In the genomic region with DNA sequence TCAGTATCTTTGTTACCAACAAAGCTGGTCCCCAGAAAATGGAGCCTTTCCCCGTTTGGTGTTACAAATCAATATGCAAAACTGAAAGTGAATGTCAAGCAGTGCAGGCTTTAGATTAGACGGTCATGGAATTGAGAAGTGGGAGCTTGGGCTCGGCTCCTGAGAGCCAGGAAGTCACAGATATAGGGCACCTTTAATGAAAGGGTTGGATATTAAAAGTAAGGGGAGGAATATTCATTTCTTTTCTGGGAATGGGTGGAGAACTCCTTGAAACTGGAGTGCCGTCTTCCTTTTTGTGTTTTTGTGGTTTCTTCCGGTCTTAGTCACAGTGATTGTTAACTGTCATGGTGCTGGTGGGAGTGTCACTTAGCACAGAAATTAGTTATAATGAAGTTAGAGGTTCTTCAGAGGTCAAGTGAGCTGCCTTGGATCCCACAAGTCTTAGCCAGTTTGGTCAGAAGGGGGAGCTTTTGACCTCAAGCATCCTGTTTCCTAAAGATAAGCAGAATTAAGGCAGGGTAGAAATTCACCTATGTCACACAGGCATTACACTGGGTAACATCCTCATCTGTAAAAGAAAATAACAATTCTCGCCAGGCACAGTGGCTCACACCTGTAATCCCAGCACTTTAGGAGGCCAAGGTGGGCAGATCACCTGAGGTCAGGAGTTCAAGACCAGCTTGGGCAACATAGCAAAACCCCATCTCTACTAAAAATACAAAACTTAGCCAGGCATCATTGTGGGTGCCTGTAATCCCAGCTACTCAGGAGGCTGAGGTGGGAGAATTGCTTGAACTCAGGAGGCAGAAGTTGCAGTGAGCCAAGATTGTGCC, we compare ENCODE assay signal across 1 cellular context.
TF ChIP-seq lines count a peak whose summit lies in the region.

No MANE protein-coding gene starts in this region.

TF ChIP-seq in GM12878, 131 proteins besides CTCF, POLR2A, EP300 and RAD21 (continued from another document and continues in another):
- TF ChIP-seq, protein P1, sequence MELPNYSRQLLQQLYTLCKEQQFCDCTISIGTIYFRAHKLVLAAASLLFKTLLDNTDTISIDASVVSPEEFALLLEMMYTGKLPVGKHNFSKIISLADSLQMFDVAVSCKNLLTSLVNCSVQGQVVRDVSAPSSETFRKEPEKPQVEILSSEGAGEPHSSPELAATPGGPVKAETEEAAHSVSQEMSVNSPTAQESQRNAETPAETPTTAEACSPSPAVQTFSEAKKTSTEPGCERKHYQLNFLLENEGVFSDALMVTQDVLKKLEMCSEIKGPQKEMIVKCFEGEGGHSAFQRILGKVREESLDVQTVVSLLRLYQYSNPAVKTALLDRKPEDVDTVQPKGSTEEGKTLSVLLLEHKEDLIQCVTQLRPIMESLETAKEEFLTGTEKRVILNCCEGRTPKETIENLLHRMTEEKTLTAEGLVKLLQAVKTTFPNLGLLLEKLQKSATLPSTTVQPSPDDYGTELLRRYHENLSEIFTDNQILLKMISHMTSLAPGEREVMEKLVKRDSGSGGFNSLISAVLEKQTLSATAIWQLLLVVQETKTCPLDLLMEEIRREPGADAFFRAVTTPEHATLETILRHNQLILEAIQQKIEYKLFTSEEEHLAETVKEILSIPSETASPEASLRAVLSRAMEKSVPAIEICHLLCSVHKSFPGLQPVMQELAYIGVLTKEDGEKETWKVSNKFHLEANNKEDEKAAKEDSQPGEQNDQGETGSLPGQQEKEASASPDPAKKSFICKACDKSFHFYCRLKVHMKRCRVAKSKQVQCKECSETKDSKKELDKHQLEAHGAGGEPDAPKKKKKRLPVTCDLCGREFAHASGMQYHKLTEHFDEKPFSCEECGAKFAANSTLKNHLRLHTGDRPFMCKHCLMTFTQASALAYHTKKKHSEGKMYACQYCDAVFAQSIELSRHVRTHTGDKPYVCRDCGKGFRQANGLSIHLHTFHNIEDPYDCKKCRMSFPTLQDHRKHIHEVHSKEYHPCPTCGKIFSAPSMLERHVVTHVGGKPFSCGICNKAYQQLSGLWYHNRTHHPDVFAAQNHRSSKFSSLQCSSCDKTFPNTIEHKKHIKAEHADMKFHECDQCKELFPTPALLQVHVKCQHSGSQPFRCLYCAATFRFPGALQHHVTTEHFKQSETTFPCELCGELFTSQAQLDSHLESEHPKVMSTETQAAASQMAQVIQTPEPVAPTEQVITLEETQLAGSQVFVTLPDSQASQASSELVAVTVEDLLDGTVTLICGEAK (IDR thresholded peaks at IDR 0.05; ENCODE audit: borderline replicate concordance): no peak; the same call in 1 of the 2 replicates
- TF ChIP-seq SMARCA5 (IDR thresholded peaks at IDR 0.05) (peak; percentile 48; the same call in 1 of the 2 replicates), RELB (IDR thresholded peaks at IDR 0.05; ENCODE audit: low read depth) (peak; percentile 87), FOS (IDR thresholded peaks at IDR 0.05; ENCODE audit: borderline replicate concordance, extremely low read depth, insufficient read length) (no peak), LARP7 (IDR thresholded peaks at IDR 0.05) (no peak), RFX5 (IDR thresholded peaks at IDR 0.05; ENCODE audit: low read depth, low read length) (0 out of 2 replicates have a peak, but pooled peaks have one; percentile 6), NR2F1 (conservative IDR thresholded peaks at IDR 0.05) (peak; percentile 97), RBBP5 (conservative IDR thresholded peaks at IDR 0.05) (no peak), BCL11A (IDR thresholded peaks at IDR 0.05; ENCODE audit: low read depth, low read length) (peak; percentile 52; the same call in 1 of the 2 replicates), POLR2AphosphoS2 (IDR thresholded peaks at IDR 0.05; ENCODE audit: low read depth, low read length) (no peak), HCFC1 (IDR thresholded peaks at IDR 0.05; ENCODE audit: low read length) (no peak), JUND (IDR thresholded peaks at IDR 0.05; ENCODE audit: low read depth, low read length) (no peak), IKZF1 (conservative IDR thresholded peaks at IDR 0.05) (peak; percentile 97), NBN (IDR thresholded peaks at IDR 0.05) (peak; percentile 77), TCF3 (IDR thresholded peaks at IDR 0.05; ENCODE audit: borderline replicate concordance, insufficient read depth, low read depth, low read length) (no peak), NRF1 (conservative IDR thresholded peaks at IDR 0.05; ENCODE audit: low read depth, low read length) (no peak), SKIL (IDR thresholded peaks at IDR 0.05; ENCODE audit: low read depth, poor library complexity, severe bottlenecking) (peak; percentile 45), CBX5 (IDR thresholded peaks at IDR 0.05; ENCODE audit: low read depth) (no peak), POU2F2 (IDR thresholded peaks at IDR 0.05; ENCODE audit: borderline replicate concordance, low read depth, low read length) (peak; percentile 96), MTA3 (IDR thresholded peaks at IDR 0.05; ENCODE audit: borderline replicate concordance, low read length) (no peak), BHLHE40 (IDR thresholded peaks at IDR 0.05; ENCODE audit: borderline replicate concordance in 1 of 2, low read depth in 2 of 2, low read length in 1 of 2) (peak in 1 of 2 experiments; percentile 40; a peak in 2 of 4 replicates), CHD2 (IDR thresholded peaks at IDR 0.05; ENCODE audit: borderline replicate concordance, low read depth, low read length) (peak; percentile 25; the same call in 1 of the 2 replicates), ZBTB4 (CRISPR knock-in tag; IDR thresholded peaks at IDR 0.05) (no peak), IRF4 (IDR thresholded peaks at IDR 0.05; ENCODE audit: low read depth, low read length) (no peak), ZBTB11 (CRISPR knock-in tag; IDR thresholded peaks at IDR 0.05) (no peak)
- TF ChIP-seq, protein P2, sequence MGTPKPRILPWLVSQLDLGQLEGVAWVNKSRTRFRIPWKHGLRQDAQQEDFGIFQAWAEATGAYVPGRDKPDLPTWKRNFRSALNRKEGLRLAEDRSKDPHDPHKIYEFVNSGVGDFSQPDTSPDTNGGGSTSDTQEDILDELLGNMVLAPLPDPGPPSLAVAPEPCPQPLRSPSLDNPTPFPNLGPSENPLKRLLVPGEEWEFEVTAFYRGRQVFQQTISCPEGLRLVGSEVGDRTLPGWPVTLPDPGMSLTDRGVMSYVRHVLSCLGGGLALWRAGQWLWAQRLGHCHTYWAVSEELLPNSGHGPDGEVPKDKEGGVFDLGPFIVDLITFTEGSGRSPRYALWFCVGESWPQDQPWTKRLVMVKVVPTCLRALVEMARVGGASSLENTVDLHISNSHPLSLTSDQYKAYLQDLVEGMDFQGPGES (IDR thresholded peaks at IDR 0.05): no peak
- TF ChIP-seq, protein P3, sequence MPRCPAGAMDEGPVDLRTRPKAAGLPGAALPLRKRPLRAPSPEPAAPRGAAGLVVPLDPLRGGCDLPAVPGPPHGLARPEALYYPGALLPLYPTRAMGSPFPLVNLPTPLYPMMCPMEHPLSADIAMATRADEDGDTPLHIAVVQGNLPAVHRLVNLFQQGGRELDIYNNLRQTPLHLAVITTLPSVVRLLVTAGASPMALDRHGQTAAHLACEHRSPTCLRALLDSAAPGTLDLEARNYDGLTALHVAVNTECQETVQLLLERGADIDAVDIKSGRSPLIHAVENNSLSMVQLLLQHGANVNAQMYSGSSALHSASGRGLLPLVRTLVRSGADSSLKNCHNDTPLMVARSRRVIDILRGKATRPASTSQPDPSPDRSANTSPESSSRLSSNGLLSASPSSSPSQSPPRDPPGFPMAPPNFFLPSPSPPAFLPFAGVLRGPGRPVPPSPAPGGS (IDR thresholded peaks at IDR 0.05; ENCODE audit: borderline replicate concordance, insufficient read depth, low read depth, low read length, poor library complexity, severe bottlenecking): no peak
- TF ChIP-seq, protein P4, sequence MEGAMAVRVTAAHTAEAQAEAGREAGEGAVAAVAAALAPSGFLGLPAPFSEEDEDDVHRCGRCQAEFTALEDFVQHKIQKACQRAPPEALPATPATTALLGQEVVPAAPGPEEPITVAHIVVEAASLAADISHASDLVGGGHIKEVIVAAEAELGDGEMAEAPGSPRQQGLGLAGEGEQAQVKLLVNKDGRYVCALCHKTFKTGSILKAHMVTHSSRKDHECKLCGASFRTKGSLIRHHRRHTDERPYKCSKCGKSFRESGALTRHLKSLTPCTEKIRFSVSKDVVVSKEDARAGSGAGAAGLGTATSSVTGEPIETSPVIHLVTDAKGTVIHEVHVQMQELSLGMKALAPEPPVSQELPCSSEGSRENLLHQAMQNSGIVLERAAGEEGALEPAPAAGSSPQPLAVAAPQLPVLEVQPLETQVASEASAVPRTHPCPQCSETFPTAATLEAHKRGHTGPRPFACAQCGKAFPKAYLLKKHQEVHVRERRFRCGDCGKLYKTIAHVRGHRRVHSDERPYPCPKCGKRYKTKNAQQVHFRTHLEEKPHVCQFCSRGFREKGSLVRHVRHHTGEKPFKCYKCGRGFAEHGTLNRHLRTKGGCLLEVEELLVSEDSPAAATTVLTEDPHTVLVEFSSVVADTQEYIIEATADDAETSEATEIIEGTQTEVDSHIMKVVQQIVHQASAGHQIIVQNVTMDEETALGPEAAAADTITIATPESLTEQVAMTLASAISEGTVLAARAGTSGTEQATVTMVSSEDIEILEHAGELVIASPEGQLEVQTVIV (IDR thresholded peaks at IDR 0.05; ENCODE audit: borderline replicate concordance, partially characterized antibody): no peak
- TF ChIP-seq, protein P5, sequence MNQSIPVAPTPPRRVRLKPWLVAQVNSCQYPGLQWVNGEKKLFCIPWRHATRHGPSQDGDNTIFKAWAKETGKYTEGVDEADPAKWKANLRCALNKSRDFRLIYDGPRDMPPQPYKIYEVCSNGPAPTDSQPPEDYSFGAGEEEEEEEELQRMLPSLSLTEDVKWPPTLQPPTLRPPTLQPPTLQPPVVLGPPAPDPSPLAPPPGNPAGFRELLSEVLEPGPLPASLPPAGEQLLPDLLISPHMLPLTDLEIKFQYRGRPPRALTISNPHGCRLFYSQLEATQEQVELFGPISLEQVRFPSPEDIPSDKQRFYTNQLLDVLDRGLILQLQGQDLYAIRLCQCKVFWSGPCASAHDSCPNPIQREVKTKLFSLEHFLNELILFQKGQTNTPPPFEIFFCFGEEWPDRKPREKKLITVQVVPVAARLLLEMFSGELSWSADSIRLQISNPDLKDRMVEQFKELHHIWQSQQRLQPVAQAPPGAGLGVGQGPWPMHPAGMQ (IDR thresholded peaks at IDR 0.05; ENCODE audit: borderline replicate concordance): no peak
